In the genomic region with DNA sequence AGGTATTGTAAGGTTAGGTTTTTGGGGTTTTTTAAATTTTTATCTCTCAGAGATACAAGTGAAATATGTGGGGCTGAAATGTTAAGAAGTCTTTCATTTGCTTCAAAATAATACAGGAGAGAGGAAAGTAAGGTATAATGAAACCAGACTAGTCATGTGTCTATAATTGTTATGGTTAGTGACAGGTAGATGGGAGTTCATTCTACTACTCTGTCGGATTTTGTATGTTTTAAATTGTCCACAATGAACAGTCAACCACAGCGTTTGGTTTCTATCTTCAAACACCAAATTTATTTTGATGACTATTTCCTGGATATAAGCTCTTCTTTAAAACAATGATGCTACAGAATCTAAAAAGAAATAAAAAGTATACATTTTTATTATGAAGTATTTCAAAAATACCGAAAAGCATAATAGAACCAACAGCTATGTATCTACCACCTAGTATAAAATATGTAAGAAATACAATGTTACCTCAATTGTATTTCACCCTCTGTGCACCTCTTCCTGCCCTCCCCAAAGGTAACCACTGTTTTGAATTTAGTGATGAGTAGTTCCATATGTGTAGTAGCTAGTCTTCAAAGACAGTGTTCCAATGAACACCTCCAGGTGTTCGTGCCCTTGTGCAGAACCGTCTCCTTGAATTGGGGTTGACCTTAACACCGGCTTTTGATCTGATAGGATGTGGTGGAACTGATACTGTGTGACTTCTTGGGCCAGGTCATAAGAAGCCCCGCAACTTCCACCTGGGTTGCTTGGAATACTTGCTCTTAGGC, we compare ENCODE assay signal across 15 cellular contexts.
DNase-seq lines count a peak whose midpoint lies in the region; ATAC-seq and TF ChIP-seq lines count a peak whose summit lies in the region.
"Had no signal": no experiment of that assay in that cellular context is flagged by ENCODE, and none has a peak within 500 bp of the region (broad histone marks: within the 10 kb centered on the region; RNA-seq: fewer than 3 reads in every experiment).

No MANE protein-coding gene starts in this region.

- H3K4me1 Mint-ChIP-seq in activated naive CD4-positive, alpha-beta T cell treated with anti-CD3 and anti-CD28 coated beads, Interleukin-2, amount 50 U/mL, for 24 hours, result peaks cover 51% of the 10 kb centered on the region
- H3K4me1 Mint-ChIP-seq in central memory CD8-positive, alpha-beta T cell, result peaks cover 49% of the 10 kb centered on the region
- peaks cover 17% of the 10 kb centered on the region for H3K4me1 Mint-ChIP-seq in type B pancreatic cell (ENCODE audit: unreplicated experiment)

- H3K27me3 ChIP-seq in HCT116 (ENCODE audit: insufficient read depth, low read length), result no peaks in the 10 kb centered on the region

- no peaks in the 10 kb centered on the region for H3K36me3 ChIP-seq in HCT116 (ENCODE audit: control insufficient read depth in 1 of 2, insufficient read depth in 2 of 2, low read length in 2 of 2)

- H3K9me3 Mint-ChIP-seq in activated naive CD4-positive, alpha-beta T cell treated with anti-CD3 and anti-CD28 coated beads, Interleukin-2, amount 50 U/mL, for 24 hours, result peaks cover 5% of the 10 kb centered on the region
- no peaks in the 10 kb centered on the region for H3K9me3 Mint-ChIP-seq in central memory CD8-positive, alpha-beta T cell
- peaks cover 4% of the 10 kb centered on the region for H3K9me3 Mint-ChIP-seq in type B pancreatic cell
- H3K9me3 Mint-ChIP-seq: HFFc6 had no signal

- TF ChIP-seq CTCF in HCT116 (IDR thresholded peaks at IDR 0.05 in 2 of 3, conservative IDR thresholded peaks at IDR 0.05 in 1 of 3; ENCODE audit: borderline replicate concordance in 1 of 3, insufficient read depth in 1 of 3, low read depth in 2 of 3, low read length in 2 of 3) (no peak), type B pancreatic cell (conservative IDR thresholded peaks at IDR 0.05) (no peak)

- no peak for TF ChIP-seq POLR2A in HCT116 (IDR thresholded peaks at IDR 0.05; ENCODE audit: borderline replicate concordance, extremely low read depth, insufficient read depth, insufficient read length)

- peak overlapping the region; percentile 51 for H3K4me3 Mint-ChIP-seq in activated naive CD4-positive, alpha-beta T cell treated with anti-CD3 and anti-CD28 coated beads, Interleukin-2, amount 50 U/mL, for 24 hours
- no peak overlapping the region for H3K4me3 Mint-ChIP-seq in central memory CD8-positive, alpha-beta T cell
- no peak overlapping the region for H3K4me3 Mint-ChIP-seq in type B pancreatic cell
- H3K4me3 Mint-ChIP-seq: GM23338, HFFc6 had no signal

- no peak for DNase-seq in activated naive CD4-positive, alpha-beta T cell treated with anti-CD3 and anti-CD28 coated beads, Interleukin-2, amount 50 U/mL, for 16 hours
- DNase-seq in HCT116 (ENCODE audit: low read depth, low spot score) (no peak), type B pancreatic cell (ENCODE audit: extremely low spot score, unreplicated experiment) (no peak)
- no peak for DNase-seq in central memory CD8-positive, alpha-beta T cell (ENCODE audit: low spot score in 2 of 2)
- DNase-seq: EL, HFFc6, IMR-90, NCI-H1417, NCI-H2029, NCI-H510A, NCI-H82 had no signal

- no peak overlapping the region for H3K4me3 ChIP-seq in HCT116 (replicated peaks in 1 of 2; ENCODE audit: low read depth in 1 of 2, low read length in 2 of 2)
- H3K4me3 ChIP-seq: GM23338 had no signal

- RAD21 ChIA-PET in HCT116 (lab: Charles Lee; ENCODE audit: low non-redundant PET in 1 of 2, low total read pairs in 2 of 2, uncharacterized antibody in 2 of 2, unreplicated experiment in 2 of 2), result no interaction called here

- CTCF ChIA-PET in HCT116 (lab: Charles Lee), result no interaction called here

- ATAC-seq in HCT116 (no peak), HG03469 (IDR thresholded peaks at IDR 0.05; ENCODE audit: unreplicated experiment) (no peak), HG02623 (IDR thresholded peaks at IDR 0.05; ENCODE audit: unreplicated experiment) (no peak)
- ATAC-seq in central memory CD8-positive, alpha-beta T cell (replicated peaks; ENCODE audit: extremely low read depth, poor library complexity, severe bottlenecking), result peak; percentile 43
- ATAC-seq: GM23338 had no signal

- H2AFZ ChIP-seq in HCT116 (ENCODE audit: low read depth, low read length, poor library complexity, severe bottlenecking), result no peak overlapping the region
- H2AFZ ChIP-seq: GM23338 had no signal

- H3K9ac ChIP-seq in HCT116 (ENCODE audit: low read length), result no peak overlapping the region

- no peaks in the 10 kb centered on the region for H4K20me1 ChIP-seq in HCT116 (ENCODE audit: insufficient read depth)

- peaks cover 5% of the 10 kb centered on the region for H3K36me3 Mint-ChIP-seq in activated naive CD4-positive, alpha-beta T cell treated with anti-CD3 and anti-CD28 coated beads, Interleukin-2, amount 50 U/mL, for 24 hours
- H3K36me3 Mint-ChIP-seq in central memory CD8-positive, alpha-beta T cell (ENCODE audit: insufficient read depth), result peaks cover 1% of the 10 kb centered on the region
- peaks cover 18% of the 10 kb centered on the region for H3K36me3 Mint-ChIP-seq in type B pancreatic cell

- peak overlapping the region; percentile 83 for H3K27ac Mint-ChIP-seq in activated naive CD4-positive, alpha-beta T cell treated with anti-CD3 and anti-CD28 coated beads, Interleukin-2, amount 50 U/mL, for 24 hours
- H3K27ac Mint-ChIP-seq in central memory CD8-positive, alpha-beta T cell (ENCODE audit: low read depth), result peak overlapping the region; percentile 50
- H3K27ac Mint-ChIP-seq in type B pancreatic cell, result peak overlapping the region; percentile 35
- H3K27ac Mint-ChIP-seq: GM23338, HFFc6 had no signal

- H3K9me2 ChIP-seq in HCT116 (ENCODE audit: insufficient read depth), result no peaks in the 10 kb centered on the region; the same call in 1 of the 2 replicates

- POLR2A ChIA-PET in HCT116 (lab: Charles Lee), result no interaction called here

- H3K27ac ChIP-seq in HCT116 (ENCODE audit: low read depth, low read length), result no peak overlapping the region

- no peak for TF ChIP-seq RAD21 in HCT116 (IDR thresholded peaks at IDR 0.05; ENCODE audit: low read depth)

- no peaks in the 10 kb centered on the region for H3K27me3 Mint-ChIP-seq in activated naive CD4-positive, alpha-beta T cell treated with anti-CD3 and anti-CD28 coated beads, Interleukin-2, amount 50 U/mL, for 24 hours
- H3K27me3 Mint-ChIP-seq in central memory CD8-positive, alpha-beta T cell, result no peaks in the 10 kb centered on the region
- H3K27me3 Mint-ChIP-seq in type B pancreatic cell, result no peaks in the 10 kb centered on the region

- intact Hi-C loops in HCT116 (cut with micrococcal nuclease), result no loop called here

- H3K4me1 ChIP-seq in HCT116 (ENCODE audit: control insufficient read depth in 1 of 2, insufficient read depth in 2 of 2, low read length in 2 of 2), result peaks cover 40 to 44% of the 10 kb centered on the region in 2 experiments

- H3K4me2 ChIP-seq in HCT116 (ENCODE audit: low read length), result peak overlapping the region; percentile 50

- H3K79me2 ChIP-seq in HCT116 (ENCODE audit: insufficient read depth, low read length), result no peaks in the 10 kb centered on the region

- BruUV-seq in HCT116 (replicated peaks; lab: Mats Ljungman, UMichigan), result no TSS peak

- no peaks in the 10 kb centered on the region for H3K9me3 ChIP-seq in HCT116 (ENCODE audit: control insufficient read depth in 1 of 2, insufficient read depth in 1 of 2, low read depth in 1 of 2, low read length in 2 of 2)

TF ChIP-seq in HCT116, 20 proteins besides CTCF, POLR2A, EP300 and RAD21 (continues in another document):
- TF ChIP-seq, protein P1, sequence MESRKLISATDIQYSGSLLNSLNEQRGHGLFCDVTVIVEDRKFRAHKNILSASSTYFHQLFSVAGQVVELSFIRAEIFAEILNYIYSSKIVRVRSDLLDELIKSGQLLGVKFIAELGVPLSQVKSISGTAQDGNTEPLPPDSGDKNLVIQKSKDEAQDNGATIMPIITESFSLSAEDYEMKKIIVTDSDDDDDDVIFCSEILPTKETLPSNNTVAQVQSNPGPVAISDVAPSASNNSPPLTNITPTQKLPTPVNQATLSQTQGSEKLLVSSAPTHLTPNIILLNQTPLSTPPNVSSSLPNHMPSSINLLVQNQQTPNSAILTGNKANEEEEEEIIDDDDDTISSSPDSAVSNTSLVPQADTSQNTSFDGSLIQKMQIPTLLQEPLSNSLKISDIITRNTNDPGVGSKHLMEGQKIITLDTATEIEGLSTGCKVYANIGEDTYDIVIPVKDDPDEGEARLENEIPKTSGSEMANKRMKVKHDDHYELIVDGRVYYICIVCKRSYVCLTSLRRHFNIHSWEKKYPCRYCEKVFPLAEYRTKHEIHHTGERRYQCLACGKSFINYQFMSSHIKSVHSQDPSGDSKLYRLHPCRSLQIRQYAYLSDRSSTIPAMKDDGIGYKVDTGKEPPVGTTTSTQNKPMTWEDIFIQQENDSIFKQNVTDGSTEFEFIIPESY (IDR thresholded peaks at IDR 0.05; ENCODE audit: extremely low read depth, insufficient replicate concordance, low read length), result no peak
- TF ChIP-seq YY1 (IDR thresholded peaks at IDR 0.05; ENCODE audit: extremely low read depth, insufficient replicate concordance, low read depth, low read length), result no peak
- TF ChIP-seq SIN3A (IDR thresholded peaks at IDR 0.05; ENCODE audit: low read depth), result no peak
- no peak for TF ChIP-seq EGR1 (IDR thresholded peaks at IDR 0.05; ENCODE audit: low read depth)
- TF ChIP-seq CEBPB (IDR thresholded peaks at IDR 0.05; ENCODE audit: low read depth), result no peak
- no peak for TF ChIP-seq POLR2AphosphoS5 (IDR thresholded peaks at IDR 0.05; ENCODE audit: low read depth, low read length)
- TF ChIP-seq, protein P2, sequence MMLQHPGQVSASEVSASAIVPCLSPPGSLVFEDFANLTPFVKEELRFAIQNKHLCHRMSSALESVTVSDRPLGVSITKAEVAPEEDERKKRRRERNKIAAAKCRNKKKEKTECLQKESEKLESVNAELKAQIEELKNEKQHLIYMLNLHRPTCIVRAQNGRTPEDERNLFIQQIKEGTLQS (IDR thresholded peaks at IDR 0.05), result no peak
- TF ChIP-seq ELF1 (IDR thresholded peaks at IDR 0.05; ENCODE audit: borderline replicate concordance, low read depth), result no peak
- no peak for TF ChIP-seq ZFX (IDR thresholded peaks at IDR 0.05)
- TF ChIP-seq EZH2phosphoT487 (IDR thresholded peaks at IDR 0.05; ENCODE audit: borderline replicate concordance), result no peak
